16 cellular contexts compared by ENCODE assay signal in genomic region chr13:44032801-44033200, GRCh38.
"Had no signal": no experiment of that assay in that cellular context is flagged by ENCODE, and none has a peak within 500 bp of the region (broad histone marks: within the 10 kb centered on the region; RNA-seq: fewer than 3 reads in every experiment).

No MANE protein-coding gene starts in this region.

- H3K36me3 ChIP-seq: esophagus squamous epithelium, gastroesophageal sphincter, left ventricle myocardium inferior, lower lobe of right lung, neural progenitor cell, pancreas, right lobe of liver, stomach had no signal

- H2AFZ ChIP-seq: neural progenitor cell had no signal

- H3K4me1 ChIP-seq: esophagus squamous epithelium, gastroesophageal sphincter, left ventricle myocardium inferior, lower lobe of right lung, pancreas had no signal

- H3K9ac ChIP-seq: neural progenitor cell had no signal

- H3K27me3 ChIP-seq: esophagus squamous epithelium, gastroesophageal sphincter, neural progenitor cell, pancreas, right lobe of liver, stomach had no signal

- ATAC-seq: effector memory CD8-positive, alpha-beta T cell; gastroesophageal sphincter; lower lobe of right lung; natural killer cell treated with Interleukin-12 subunit alpha and Interleukin-12 subunit beta and Interleukin-15 and Interleukin-18, amount 100 ng/mL, for 72 hours; pancreas; right lobe of liver had no signal

- H3K4me2 ChIP-seq: neural progenitor cell had no signal

- DNase-seq: effector memory CD8-positive, alpha-beta T cell; esophagus squamous epithelium; foreskin fibroblast; glutamatergic neuron; left ventricle myocardium inferior; lower lobe of right lung; nucleus accumbens; pancreas; right lobe of liver; stimulated activated naive CD4-positive, alpha-beta T cell; stomach; substantia nigra had no signal

- H3K27ac ChIP-seq: epithelial cell of prostate, esophagus squamous epithelium, gastroesophageal sphincter, left ventricle myocardium inferior, lower lobe of right lung, neural progenitor cell, pancreas, right lobe of liver, stomach had no signal

- H3K4me3 ChIP-seq: esophagus squamous epithelium, gastroesophageal sphincter, left ventricle myocardium inferior, lower lobe of right lung, neural progenitor cell, pancreas, right lobe of liver, stomach had no signal

- H3K9me3 ChIP-seq: esophagus squamous epithelium, gastroesophageal sphincter, left ventricle myocardium inferior, lower lobe of right lung, pancreas, right lobe of liver, stomach had no signal
